In the genomic region with DNA sequence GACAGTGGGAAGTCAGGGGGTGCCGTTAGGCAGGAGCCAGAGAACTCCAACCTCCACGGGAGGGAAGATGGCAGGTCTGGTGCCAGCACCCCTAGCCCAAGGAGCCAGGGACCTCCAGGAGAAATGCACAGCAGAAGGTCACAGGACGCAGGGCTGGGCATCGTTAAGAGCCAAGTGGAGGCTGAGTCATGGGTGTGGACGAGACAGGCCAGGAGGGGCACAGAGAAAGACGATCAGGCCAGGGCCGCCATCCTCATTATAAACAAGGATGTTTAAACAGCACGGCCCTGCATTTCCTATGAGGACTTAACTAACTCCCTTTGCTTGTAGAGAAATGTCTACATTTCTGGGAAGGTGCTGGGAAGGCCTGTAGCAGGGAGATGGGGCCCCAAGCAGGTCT, we compare ENCODE assay signal across 28 cellular contexts.
"Had no signal": no experiment of that assay in that cellular context is flagged by ENCODE, and none has a peak within 500 bp of the region (broad histone marks: within the 10 kb centered on the region; RNA-seq: fewer than 3 reads in every experiment).

No MANE protein-coding gene starts in this region.

- H3K36me3 Mint-ChIP-seq: activated naive CD4-positive, alpha-beta T cell treated with anti-CD3 and anti-CD28 coated beads, Interleukin-2, amount 10 ng/mL, durations not matched to agents 7 days and 5 days; activated naive CD8-positive, alpha-beta T cell treated with anti-CD3 and anti-CD28 coated beads, Interleukin-2, amount 10 ng/mL, durations not matched to agents 7 days and 5 days; memory B cell; natural killer cell had no signal

- ATAC-seq: gastrocnemius medialis, left cardiac atrium, left ventricle myocardium superior, natural killer cell had no signal

- H3K4me1 Mint-ChIP-seq: memory B cell, natural killer cell had no signal

- H3K27ac ChIP-seq: ascending aorta, brain microvascular endothelial cell, coronary artery, dorsolateral prefrontal cortex, gastrocnemius medialis, hepatocyte, right lobe of liver, thoracic aorta had no signal

- H3K9me3 ChIP-seq: ascending aorta, gastrocnemius medialis, right lobe of liver, thoracic aorta had no signal

- DNase-seq: activated CD4-positive, alpha-beta memory T cell treated with anti-CD3 and anti-CD28 coated beads, Interleukin-2, amount 10 ng/mL, durations not matched to agents 7 days and 5 days; activated CD4-positive, alpha-beta T cell treated with anti-CD3 and anti-CD28 coated beads, Interleukin-2, amount 10 ng/mL, durations not matched to agents 7 days and 5 days; activated CD4-positive, CD25-positive, alpha-beta regulatory T cell treated with anti-CD3 and anti-CD28 coated beads, Interleukin-2, amount 50 U/mL, for 72 hours; activated CD8-positive, alpha-beta memory T cell treated with anti-CD3 and anti-CD28 coated beads, Interleukin-2, amount 50 U/mL, for 48 hours; activated gamma-delta T cell; activated naive CD4-positive, alpha-beta T cell treated with anti-CD3 and anti-CD28 coated beads, Interleukin-2, amount 10 ng/mL, durations not matched to agents 7 days and 5 days; activated naive CD8-positive, alpha-beta T cell treated with anti-CD3 and anti-CD28 coated beads, Interleukin-2, amount 10 ng/mL, durations not matched to agents 7 days and 5 days; activated T-cell treated with anti-CD3 and anti-CD28 coated beads, Interleukin-2, amount 50 U/mL, for 24 hours; brain microvascular endothelial cell; dorsolateral prefrontal cortex; effector memory CD4-positive, alpha-beta T cell; erythroblast; gastrocnemius medialis; left cardiac atrium; left ventricle myocardium superior; natural killer cell; right lobe of liver; stimulated activated CD4-positive, alpha-beta T cell treated with anti-CD3 and anti-CD28 coated beads, Interleukin-12 subunit alpha, Interleukin-12 subunit beta, amount 100 ng/mL, for 4 hours; stimulated activated CD4-positive, alpha-beta T cell treated with anti-CD3 and anti-CD28 coated beads, Interleukin-4, amount 100 ng/mL, for 1 hour; T-helper 9 cell; trophoblast cell had no signal

- H3K4me3 Mint-ChIP-seq: activated CD4-positive, alpha-beta memory T cell treated with anti-CD3 and anti-CD28 coated beads, Interleukin-2, amount 10 ng/mL, durations not matched to agents 7 days and 5 days; activated CD4-positive, alpha-beta T cell treated with anti-CD3 and anti-CD28 coated beads, Interleukin-2, amount 10 ng/mL, durations not matched to agents 7 days and 5 days; activated naive CD4-positive, alpha-beta T cell treated with anti-CD3 and anti-CD28 coated beads, Interleukin-2, amount 10 ng/mL, durations not matched to agents 7 days and 5 days; activated naive CD8-positive, alpha-beta T cell treated with anti-CD3 and anti-CD28 coated beads, Interleukin-2, amount 10 ng/mL, durations not matched to agents 7 days and 5 days; activated T-cell treated with anti-CD3 and anti-CD28 coated beads, Interleukin-2, amount 50 U/mL, for 24 hours; memory B cell; natural killer cell; stimulated activated naive CD8-positive, alpha-beta T cell treated with anti-CD3 and anti-CD28 coated beads, Interleukin-15, Interleukin-2, amounts not matched to agents 100 ng/mL and 50 ng/mL, for 24 hours; T-helper 1 cell treated with Interleukin-12 subunit alpha and Interleukin-12 subunit beta and Interleukin-4 antibody, amounts not matched to agents 30 μg/mL and 1 μg/mL, for 36 hours had no signal

- H3K27ac Mint-ChIP-seq: activated CD4-positive, alpha-beta memory T cell treated with anti-CD3 and anti-CD28 coated beads, Interleukin-2, amount 10 ng/mL, durations not matched to agents 7 days and 5 days; activated CD4-positive, alpha-beta T cell treated with anti-CD3 and anti-CD28 coated beads, Interleukin-2, amount 10 ng/mL, durations not matched to agents 7 days and 5 days; activated naive CD4-positive, alpha-beta T cell treated with anti-CD3 and anti-CD28 coated beads, Interleukin-2, amount 10 ng/mL, durations not matched to agents 7 days and 5 days; activated naive CD8-positive, alpha-beta T cell treated with anti-CD3 and anti-CD28 coated beads, Interleukin-2, amount 10 ng/mL, durations not matched to agents 7 days and 5 days; activated T-cell treated with anti-CD3 and anti-CD28 coated beads, Interleukin-2, amount 50 U/mL, for 24 hours; memory B cell; natural killer cell; stimulated activated naive CD8-positive, alpha-beta T cell treated with anti-CD3 and anti-CD28 coated beads, Interleukin-15, Interleukin-2, amounts not matched to agents 100 ng/mL and 50 ng/mL, for 24 hours; T-helper 1 cell treated with Interleukin-12 subunit alpha and Interleukin-12 subunit beta and Interleukin-4 antibody, amounts not matched to agents 30 μg/mL and 1 μg/mL, for 36 hours had no signal

- H3K27me3 Mint-ChIP-seq: activated CD4-positive, alpha-beta memory T cell treated with anti-CD3 and anti-CD28 coated beads, Interleukin-2, amount 10 ng/mL, durations not matched to agents 7 days and 5 days; activated CD4-positive, alpha-beta T cell treated with anti-CD3 and anti-CD28 coated beads, Interleukin-2, amount 10 ng/mL, durations not matched to agents 7 days and 5 days; activated naive CD4-positive, alpha-beta T cell treated with anti-CD3 and anti-CD28 coated beads, Interleukin-2, amount 10 ng/mL, durations not matched to agents 7 days and 5 days; activated T-cell treated with anti-CD3 and anti-CD28 coated beads, Interleukin-2, amount 50 U/mL, for 24 hours had no signal

- H3K36me3 ChIP-seq: ascending aorta, brain microvascular endothelial cell, gastrocnemius medialis, right lobe of liver, thoracic aorta had no signal

- H3K27me3 ChIP-seq: ascending aorta, brain microvascular endothelial cell, gastrocnemius medialis, right lobe of liver had no signal

- H3K4me3 ChIP-seq: ascending aorta, coronary artery, dorsolateral prefrontal cortex, gastrocnemius medialis, hepatocyte, right lobe of liver, thoracic aorta had no signal

- H3K4me1 ChIP-seq: ascending aorta, gastrocnemius medialis, right lobe of liver had no signal

- H3K9me3 Mint-ChIP-seq: activated CD4-positive, alpha-beta T cell treated with anti-CD3 and anti-CD28 coated beads, Interleukin-2, amount 10 ng/mL, durations not matched to agents 7 days and 5 days; activated naive CD8-positive, alpha-beta T cell treated with anti-CD3 and anti-CD28 coated beads, Interleukin-2, amount 10 ng/mL, durations not matched to agents 7 days and 5 days; natural killer cell had no signal
